Comparison of ENCODE assay signal across 1 cellular context in the genomic region with DNA sequence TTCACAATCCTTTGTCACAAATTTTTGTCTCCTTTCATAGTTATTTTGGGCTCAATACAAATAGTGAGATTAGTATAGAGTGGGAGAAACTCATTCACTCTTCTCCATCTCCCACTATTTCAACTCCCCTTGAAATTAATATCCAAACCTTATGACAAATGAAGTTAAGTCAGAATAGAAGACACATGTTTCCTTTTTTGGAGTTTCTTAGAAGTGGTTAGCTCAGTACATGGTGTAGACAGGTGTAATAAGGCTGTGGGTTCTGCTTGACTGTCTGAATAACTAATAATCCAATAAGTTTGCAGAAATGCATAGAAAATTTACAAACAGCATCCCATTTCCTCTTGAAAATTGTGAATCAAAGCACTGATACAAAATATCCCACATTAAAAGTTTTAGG.
TF ChIP-seq lines count a peak whose summit lies in the region.

No MANE protein-coding gene starts in this region.

TF ChIP-seq in GM12878, 131 proteins besides CTCF, POLR2A, EP300 and RAD21:
- TF ChIP-seq JUND (IDR thresholded peaks at IDR 0.05; ENCODE audit: low read depth, low read length) (no peak), TCF7 (IDR thresholded peaks at IDR 0.05; ENCODE audit: borderline replicate concordance) (peak; percentile 60; the same call in 1 of the 2 replicates), NR2C1 (IDR thresholded peaks at IDR 0.05) (no peak), CREB1 (IDR thresholded peaks at IDR 0.05; ENCODE audit: low read depth) (no peak), CREM (IDR thresholded peaks at IDR 0.05; ENCODE audit: low read depth) (no peak), JUNB (IDR thresholded peaks at IDR 0.05) (peak; percentile 40; the same call in 1 of the 2 replicates), SMARCA5 (IDR thresholded peaks at IDR 0.05) (no peak), RBBP5 (conservative IDR thresholded peaks at IDR 0.05) (no peak), NFIC (IDR thresholded peaks at IDR 0.05; ENCODE audit: low read depth, low read length) (peak; percentile 69; the same call in 1 of the 2 replicates), NFYA (IDR thresholded peaks at IDR 0.05; ENCODE audit: borderline replicate concordance, low read depth, low read length) (no peak), SMC3 (IDR thresholded peaks at IDR 0.05; ENCODE audit: borderline replicate concordance, low read length) (no peak), ZNF24 (IDR thresholded peaks at IDR 0.05) (no peak), ZNF207 (IDR thresholded peaks at IDR 0.05; ENCODE audit: borderline replicate concordance) (no peak), RFX5 (IDR thresholded peaks at IDR 0.05; ENCODE audit: low read depth, low read length) (no peak), HDGF (IDR thresholded peaks at IDR 0.05) (no peak), ZNF274 (IDR thresholded peaks at IDR 0.05; ENCODE audit: insufficient read depth, insufficient read length) (no peak), FOS (IDR thresholded peaks at IDR 0.05; ENCODE audit: borderline replicate concordance, extremely low read depth, insufficient read length) (no peak), RAD51 (IDR thresholded peaks at IDR 0.05) (no peak), ZNF622 (IDR thresholded peaks at IDR 0.05) (no peak), YBX1 (IDR thresholded peaks at IDR 0.05) (no peak), SIN3A (IDR thresholded peaks at IDR 0.05; ENCODE audit: low read depth, low read length) (no peak), SUZ12 (IDR thresholded peaks at IDR 0.05; ENCODE audit: unreplicated experiment) (no peak), ZBED1 (IDR thresholded peaks at IDR 0.05; ENCODE audit: borderline replicate concordance) (no peak), WRNIP1 (IDR thresholded peaks at IDR 0.05; ENCODE audit: borderline replicate concordance, low read depth, low read length) (no peak), CBX5 (IDR thresholded peaks at IDR 0.05; ENCODE audit: low read depth) (no peak), RUNX3 (IDR thresholded peaks at IDR 0.05; ENCODE audit: low read length) (peak; percentile 74; the same call in 1 of the 2 replicates), RCOR1 (conservative IDR thresholded peaks at IDR 0.05; ENCODE audit: low read depth, low read length) (no peak), TCF3 (IDR thresholded peaks at IDR 0.05; ENCODE audit: borderline replicate concordance, insufficient read depth, low read depth, low read length) (no peak), EGR1 (IDR thresholded peaks at IDR 0.05; ENCODE audit: borderline replicate concordance in 1 of 2, low read depth in 2 of 2, low read length in 2 of 2) (no peak), TARDBP (IDR thresholded peaks at IDR 0.05; ENCODE audit: borderline replicate concordance) (no peak), SMAD1 (IDR thresholded peaks at IDR 0.05; ENCODE audit: low read depth, partially characterized antibody) (no peak), FOXM1 (IDR thresholded peaks at IDR 0.05; ENCODE audit: low read depth, low read length) (no peak), CBFB (IDR thresholded peaks at IDR 0.05; ENCODE audit: low read depth) (0 out of 2 replicates have a peak, but pooled peaks have one; percentile 29)
- TF ChIP-seq, protein P1, sequence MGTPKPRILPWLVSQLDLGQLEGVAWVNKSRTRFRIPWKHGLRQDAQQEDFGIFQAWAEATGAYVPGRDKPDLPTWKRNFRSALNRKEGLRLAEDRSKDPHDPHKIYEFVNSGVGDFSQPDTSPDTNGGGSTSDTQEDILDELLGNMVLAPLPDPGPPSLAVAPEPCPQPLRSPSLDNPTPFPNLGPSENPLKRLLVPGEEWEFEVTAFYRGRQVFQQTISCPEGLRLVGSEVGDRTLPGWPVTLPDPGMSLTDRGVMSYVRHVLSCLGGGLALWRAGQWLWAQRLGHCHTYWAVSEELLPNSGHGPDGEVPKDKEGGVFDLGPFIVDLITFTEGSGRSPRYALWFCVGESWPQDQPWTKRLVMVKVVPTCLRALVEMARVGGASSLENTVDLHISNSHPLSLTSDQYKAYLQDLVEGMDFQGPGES (IDR thresholded peaks at IDR 0.05) = no peak
- TF ChIP-seq, protein P2, sequence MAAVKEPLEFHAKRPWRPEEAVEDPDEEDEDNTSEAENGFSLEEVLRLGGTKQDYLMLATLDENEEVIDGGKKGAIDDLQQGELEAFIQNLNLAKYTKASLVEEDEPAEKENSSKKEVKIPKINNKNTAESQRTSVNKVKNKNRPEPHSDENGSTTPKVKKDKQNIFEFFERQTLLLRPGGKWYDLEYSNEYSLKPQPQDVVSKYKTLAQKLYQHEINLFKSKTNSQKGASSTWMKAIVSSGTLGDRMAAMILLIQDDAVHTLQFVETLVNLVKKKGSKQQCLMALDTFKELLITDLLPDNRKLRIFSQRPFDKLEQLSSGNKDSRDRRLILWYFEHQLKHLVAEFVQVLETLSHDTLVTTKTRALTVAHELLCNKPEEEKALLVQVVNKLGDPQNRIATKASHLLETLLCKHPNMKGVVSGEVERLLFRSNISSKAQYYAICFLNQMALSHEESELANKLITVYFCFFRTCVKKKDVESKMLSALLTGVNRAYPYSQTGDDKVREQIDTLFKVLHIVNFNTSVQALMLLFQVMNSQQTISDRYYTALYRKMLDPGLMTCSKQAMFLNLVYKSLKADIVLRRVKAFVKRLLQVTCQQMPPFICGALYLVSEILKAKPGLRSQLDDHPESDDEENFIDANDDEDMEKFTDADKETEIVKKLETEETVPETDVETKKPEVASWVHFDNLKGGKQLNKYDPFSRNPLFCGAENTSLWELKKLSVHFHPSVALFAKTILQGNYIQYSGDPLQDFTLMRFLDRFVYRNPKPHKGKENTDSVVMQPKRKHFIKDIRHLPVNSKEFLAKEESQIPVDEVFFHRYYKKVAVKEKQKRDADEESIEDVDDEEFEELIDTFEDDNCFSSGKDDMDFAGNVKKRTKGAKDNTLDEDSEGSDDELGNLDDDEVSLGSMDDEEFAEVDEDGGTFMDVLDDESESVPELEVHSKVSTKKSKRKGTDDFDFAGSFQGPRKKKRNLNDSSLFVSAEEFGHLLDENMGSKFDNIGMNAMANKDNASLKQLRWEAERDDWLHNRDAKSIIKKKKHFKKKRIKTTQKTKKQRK (IDR thresholded peaks at IDR 0.05; ENCODE audit: low read depth, low read length) = no peak
- TF ChIP-seq, protein P3, sequence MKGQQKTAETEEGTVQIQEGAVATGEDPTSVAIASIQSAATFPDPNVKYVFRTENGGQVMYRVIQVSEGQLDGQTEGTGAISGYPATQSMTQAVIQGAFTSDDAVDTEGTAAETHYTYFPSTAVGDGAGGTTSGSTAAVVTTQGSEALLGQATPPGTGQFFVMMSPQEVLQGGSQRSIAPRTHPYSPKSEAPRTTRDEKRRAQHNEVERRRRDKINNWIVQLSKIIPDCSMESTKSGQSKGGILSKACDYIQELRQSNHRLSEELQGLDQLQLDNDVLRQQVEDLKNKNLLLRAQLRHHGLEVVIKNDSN (IDR thresholded peaks at IDR 0.05; ENCODE audit: borderline replicate concordance, extremely low read length, insufficient read depth, low read depth, low read length) = no peak
- TF ChIP-seq, protein P4, sequence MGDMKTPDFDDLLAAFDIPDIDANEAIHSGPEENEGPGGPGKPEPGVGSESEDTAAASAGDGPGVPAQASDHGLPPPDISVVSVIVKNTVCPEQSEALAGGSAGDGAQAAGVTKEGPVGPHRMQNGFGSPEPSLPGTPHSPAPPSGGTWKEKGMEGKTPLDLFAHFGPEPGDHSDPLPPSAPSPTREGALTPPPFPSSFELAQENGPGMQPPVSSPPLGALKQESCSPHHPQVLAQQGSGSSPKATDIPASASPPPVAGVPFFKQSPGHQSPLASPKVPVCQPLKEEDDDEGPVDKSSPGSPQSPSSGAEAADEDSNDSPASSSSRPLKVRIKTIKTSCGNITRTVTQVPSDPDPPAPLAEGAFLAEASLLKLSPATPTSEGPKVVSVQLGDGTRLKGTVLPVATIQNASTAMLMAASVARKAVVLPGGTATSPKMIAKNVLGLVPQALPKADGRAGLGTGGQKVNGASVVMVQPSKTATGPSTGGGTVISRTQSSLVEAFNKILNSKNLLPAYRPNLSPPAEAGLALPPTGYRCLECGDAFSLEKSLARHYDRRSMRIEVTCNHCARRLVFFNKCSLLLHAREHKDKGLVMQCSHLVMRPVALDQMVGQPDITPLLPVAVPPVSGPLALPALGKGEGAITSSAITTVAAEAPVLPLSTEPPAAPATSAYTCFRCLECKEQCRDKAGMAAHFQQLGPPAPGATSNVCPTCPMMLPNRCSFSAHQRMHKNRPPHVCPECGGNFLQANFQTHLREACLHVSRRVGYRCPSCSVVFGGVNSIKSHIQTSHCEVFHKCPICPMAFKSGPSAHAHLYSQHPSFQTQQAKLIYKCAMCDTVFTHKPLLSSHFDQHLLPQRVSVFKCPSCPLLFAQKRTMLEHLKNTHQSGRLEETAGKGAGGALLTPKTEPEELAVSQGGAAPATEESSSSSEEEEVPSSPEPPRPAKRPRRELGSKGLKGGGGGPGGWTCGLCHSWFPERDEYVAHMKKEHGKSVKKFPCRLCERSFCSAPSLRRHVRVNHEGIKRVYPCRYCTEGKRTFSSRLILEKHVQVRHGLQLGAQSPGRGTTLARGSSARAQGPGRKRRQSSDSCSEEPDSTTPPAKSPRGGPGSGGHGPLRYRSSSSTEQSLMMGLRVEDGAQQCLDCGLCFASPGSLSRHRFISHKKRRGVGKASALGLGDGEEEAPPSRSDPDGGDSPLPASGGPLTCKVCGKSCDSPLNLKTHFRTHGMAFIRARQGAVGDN (IDR thresholded peaks at IDR 0.05) = no peak
- TF ChIP-seq, protein P5, sequence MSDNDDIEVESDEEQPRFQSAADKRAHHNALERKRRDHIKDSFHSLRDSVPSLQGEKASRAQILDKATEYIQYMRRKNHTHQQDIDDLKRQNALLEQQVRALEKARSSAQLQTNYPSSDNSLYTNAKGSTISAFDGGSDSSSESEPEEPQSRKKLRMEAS (IDR thresholded peaks at IDR 0.05; ENCODE audit: low read depth, low read length) = no peak
- TF ChIP-seq, protein P6, sequence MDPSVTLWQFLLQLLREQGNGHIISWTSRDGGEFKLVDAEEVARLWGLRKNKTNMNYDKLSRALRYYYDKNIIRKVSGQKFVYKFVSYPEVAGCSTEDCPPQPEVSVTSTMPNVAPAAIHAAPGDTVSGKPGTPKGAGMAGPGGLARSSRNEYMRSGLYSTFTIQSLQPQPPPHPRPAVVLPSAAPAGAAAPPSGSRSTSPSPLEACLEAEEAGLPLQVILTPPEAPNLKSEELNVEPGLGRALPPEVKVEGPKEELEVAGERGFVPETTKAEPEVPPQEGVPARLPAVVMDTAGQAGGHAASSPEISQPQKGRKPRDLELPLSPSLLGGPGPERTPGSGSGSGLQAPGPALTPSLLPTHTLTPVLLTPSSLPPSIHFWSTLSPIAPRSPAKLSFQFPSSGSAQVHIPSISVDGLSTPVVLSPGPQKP (IDR thresholded peaks at IDR 0.05; ENCODE audit: low read depth, low read length) = no peak
